8 cellular contexts compared by ENCODE assay signal in genomic region chr16:2224183-2224486, GRCh38. TPM values are rescaled to one million over a fixed set of nuclear protein-coding genes. Genes with fewer than 3 reads are reported as not detected.
A peak's percentile ranks its signal among the peaks of the same experiment; 100 is the strongest.
DNase-seq lines count a peak whose midpoint lies in the region; ATAC-seq, FAIRE-seq and TF ChIP-seq lines count a peak whose summit lies in the region.

No MANE protein-coding gene starts in this region.

- peak overlapping the region; percentile 78 for H3K4me3 Mint-ChIP-seq in GM23338

- no peak for TF ChIP-seq POLR2A in H54 (IDR thresholded peaks at IDR 0.05; ENCODE audit: low read depth, low read length)

- no peak for DNase-seq in BJ (ENCODE audit: low read depth)
- no peak for DNase-seq in GM23338 (ENCODE audit: low spot score)
- DNase-seq in left ventricle myocardium superior, result no peak
- DNase-seq in COLO668 (lab: John Stamatoyannopoulos, UW; ENCODE audit: unreplicated experiment), result no peak
- no peak for DNase-seq in H54 (ENCODE audit: insufficient read length, low spot score)

- H3F3A ChIP-seq in GM23338 (replicated peaks; ENCODE audit: low read depth), result peaks cover 5% of the 10 kb centered on the region; the same call in 1 of the 2 replicates

- intact Hi-C loops in left ventricle myocardium superior (cut with micrococcal nuclease), result no loop called here

- TF ChIP-seq CTCF in BJ (IDR thresholded peaks at IDR 0.05; ENCODE audit: insufficient read depth, low read depth, low read length), result peak; percentile 36; the same call in 1 of the 2 replicates
- no peak for TF ChIP-seq CTCF in GM23338 (conservative IDR thresholded peaks at IDR 0.05; ENCODE audit: low read depth in 2 of 2)
- no peak for TF ChIP-seq CTCF in WI38 (IDR thresholded peaks at IDR 0.05; ENCODE audit: low read depth, low read length)

- H3K27ac ChIP-seq in GM23338 (ENCODE audit: low read depth) (no peak overlapping the region), skeletal muscle tissue (ENCODE audit: low read depth, low read length) (peak overlapping the region; percentile 84)

- H3K4me3 ChIP-seq in BJ (ENCODE audit: low read depth, low read length) (peak overlapping the region; percentile 76), GM23338 (peak overlapping the region; percentile 98), WI38 (ENCODE audit: low read depth, low read length) (peak overlapping the region; percentile 91), skeletal muscle tissue (ENCODE audit: low read length in 3 of 3) (peak overlapping the region; percentile 78 to 86 (median 83))

- H3K9me3 ChIP-seq in skeletal muscle tissue (ENCODE audit: control insufficient read depth in 3 of 3, low read length in 3 of 3), result no peaks in the 10 kb centered on the region

- no peaks in the 10 kb centered on the region for H3K36me3 Mint-ChIP-seq in GM23338 (ENCODE audit: low read depth)

- H3K27me3 ChIP-seq in BJ (ENCODE audit: control insufficient read depth, insufficient read depth, low read length), result no peaks in the 10 kb centered on the region
- H3K27me3 ChIP-seq in GM23338 (ENCODE audit: insufficient read depth), result no peaks in the 10 kb centered on the region
- H3K27me3 ChIP-seq in skeletal muscle tissue (ENCODE audit: control insufficient read depth in 3 of 3, insufficient read depth in 3 of 3, low read length in 3 of 3), result no peaks in the 10 kb centered on the region

- peak overlapping the region; percentile 94 for H3K4me2 ChIP-seq in GM23338

- POLR2A ChIA-PET in BJ (lab: Charles Lee), result no interaction called here

- peak overlapping the region; percentile 18; the same call in 1 of the 2 replicates for H3K27ac Mint-ChIP-seq in GM23338

- CTCF ChIA-PET in BJ (lab: Yijun Ruan, JAX), result interaction anchor here (0.6 to 1.0 kb wide), 2 partner anchors 28 to 210 kb away, joined by 3 read pairs; no protein-coding TSS in a partner anchor

- H4K20me1 ChIP-seq in GM23338 (replicated peaks; ENCODE audit: insufficient read depth), result peaks cover 5% of the 10 kb centered on the region

- H3K4me1 ChIP-seq in GM23338 (ENCODE audit: insufficient read depth), result no peaks in the 10 kb centered on the region; the same call in 1 of the 2 replicates
- H3K4me1 ChIP-seq in skeletal muscle tissue (ENCODE audit: control insufficient read depth in 3 of 3, insufficient read depth in 3 of 3, low read length in 3 of 3), result peaks cover 13 to 24% (median 24%) of the 10 kb centered on the region in 3 donors

- peak overlapping the region; percentile 87 to 95 (median 93) for H3K9ac ChIP-seq in skeletal muscle tissue (ENCODE audit: low read depth in 1 of 3, low read length in 3 of 3)

- no peaks in the 10 kb centered on the region for H3K9me3 Mint-ChIP-seq in GM23338

- peaks cover 9% of the 10 kb centered on the region for H3K36me3 ChIP-seq in BJ (ENCODE audit: control insufficient read depth, insufficient read depth, low read length)
- no peaks in the 10 kb centered on the region for H3K36me3 ChIP-seq in GM23338 (ENCODE audit: insufficient read depth)
- peaks cover 8 to 16% (median 16%) of the 10 kb centered on the region in 3 donors for H3K36me3 ChIP-seq in skeletal muscle tissue (ENCODE audit: control insufficient read depth in 3 of 3, insufficient read depth in 3 of 3, low read length in 3 of 3)

- peak overlapping the region; percentile 85; the same call in 1 of the 2 replicates for H2AFZ ChIP-seq in GM23338

- H3K4me1 Mint-ChIP-seq in GM23338, result no peaks in the 10 kb centered on the region; the same call in 2 of the 3 replicates

- no peak for FAIRE-seq in H54 (lab: Jason Lieb, UNC)

- H3K27me3 Mint-ChIP-seq in GM23338 (ENCODE audit: insufficient read depth, low read depth, poor library complexity), result peaks cover 13% of the 10 kb centered on the region

- peaks cover 44% of the 10 kb centered on the region for H3K79me2 ChIP-seq in GM23338 (replicated peaks; ENCODE audit: insufficient read depth)

- ATAC-seq in GM23338, result no peak
- ATAC-seq in left ventricle myocardium superior, result peak; percentile 53
- no peak for ATAC-seq in HG03175 (IDR thresholded peaks at IDR 0.05; ENCODE audit: unreplicated experiment)

- H3K9me2 ChIP-seq in GM23338 (ENCODE audit: insufficient read depth), result no peaks in the 10 kb centered on the region

TF ChIP-seq in GM23338, 12 proteins besides CTCF, POLR2A, EP300 and RAD21 (continues in another document):
- no peak for TF ChIP-seq ZNF331 (CRISPR knock-in tag; IDR thresholded peaks at IDR 0.05; ENCODE audit: low read depth)
- TF ChIP-seq CREB1 (CRISPR knock-in tag; IDR thresholded peaks at IDR 0.05; ENCODE audit: low read depth), result no peak
- no peak for TF ChIP-seq ETS1 (IDR thresholded peaks at IDR 0.05)

RNA-seq across cellular contexts. Expression of gene E4F1, which starts 0.7 kb away (rescaled TPM):
- 11.3 and 17.6 TPM in 2 replicates for polyA plus RNA-seq in BJ (2011; rRNA removed)
- 7.9 and 11.6 TPM in 2 replicates for polyA minus RNA-seq in BJ (2011; rRNA and poly(A)+ RNA removed)
- total RNA-seq in GM23338 (2014; rRNA removed; shearing (Covaris generic)), result 42.0 and 45.5 TPM in 2 replicates
- 22.6 and 22.7 TPM in 2 replicates for polyA plus RNA-seq in GM23338 (2016; fragmentation: Nextera tagmentation; extraction: Ambion mirVana)
- 14.2 TPM for total RNA-seq in left ventricle myocardium superior
- 12.5 TPM for total RNA-seq in skeletal muscle tissue

RNA-seq across cellular contexts. Expression of gene PGP, which starts 9.5 kb away (rescaled TPM):
- polyA plus RNA-seq in BJ (2011; rRNA removed), result 6.1 and 7.7 TPM in 2 replicates
- polyA minus RNA-seq in BJ (2011; rRNA and poly(A)+ RNA removed), result 3.1 and 3.2 TPM in 2 replicates
- 59.3 and 80.3 TPM in 2 replicates for total RNA-seq in GM23338 (2014; rRNA removed; shearing (Covaris generic))
- polyA plus RNA-seq in GM23338 (2016; fragmentation: Nextera tagmentation; extraction: Ambion mirVana), result 44.4 and 52.1 TPM in 2 replicates
- total RNA-seq in left ventricle myocardium superior, result 42.4 TPM
- total RNA-seq in skeletal muscle tissue, result 9.9 TPM

RNA-seq across cellular contexts. Expression of gene DNASE1L2, which starts 12.1 kb away (rescaled TPM):
- polyA plus RNA-seq in BJ (2011; rRNA removed), result 0.33 and 0.38 TPM in 2 replicates
- 0.31 TPM in 1 of 2 replicates, not detected in the other for polyA minus RNA-seq in BJ (2011; rRNA and poly(A)+ RNA removed)
- 0.66 TPM in 1 of 2 replicates, not detected in the other for total RNA-seq in GM23338 (2014; rRNA removed; shearing (Covaris generic))
- 0.23 and 0.42 TPM in 2 replicates for polyA plus RNA-seq in GM23338 (2016; fragmentation: Nextera tagmentation; extraction: Ambion mirVana)
- total RNA-seq in left ventricle myocardium superior, result 0.47 TPM
- total RNA-seq in skeletal muscle tissue, result 0.52 TPM

RNA-seq across cellular contexts. Expression of gene BRICD5, which starts 13.5 kb away (rescaled TPM):
- polyA plus RNA-seq in BJ (2011; rRNA removed) (1.5 and 1.7 TPM in 2 replicates), GM23338 (2016; fragmentation: Nextera tagmentation; extraction: Ambion mirVana) (4.8 and 6.3 TPM in 2 replicates)
- 0.43 and 0.77 TPM in 2 replicates for polyA minus RNA-seq in BJ (2011; rRNA and poly(A)+ RNA removed)
- 3.8 and 5.3 TPM in 2 replicates for total RNA-seq in GM23338 (2014; rRNA removed; shearing (Covaris generic))
- total RNA-seq in left ventricle myocardium superior (10.0 TPM), skeletal muscle tissue (2.1 TPM)

RNA-seq across cellular contexts. Expression of gene MLST8, which starts 18.9 kb away (rescaled TPM):
- polyA plus RNA-seq in BJ (2011; rRNA removed) (40.0 and 62.7 TPM in 2 replicates), GM23338 (2016; fragmentation: Nextera tagmentation; extraction: Ambion mirVana) (55.3 and 58.8 TPM in 2 replicates)
- polyA minus RNA-seq in BJ (2011; rRNA and poly(A)+ RNA removed), result 36.2 and 51.7 TPM in 2 replicates
- 98.1 and 138 TPM in 2 replicates for total RNA-seq in GM23338 (2014; rRNA removed; shearing (Covaris generic))
- total RNA-seq in left ventricle myocardium superior (29.9 TPM), skeletal muscle tissue (7.8 TPM)
